Comparison of ENCODE assay signal across 1 cellular context in genomic region chr4:121869841-121870822, GRCh38.
TF ChIP-seq lines count a peak whose summit lies in the region.

A gene with protein sequence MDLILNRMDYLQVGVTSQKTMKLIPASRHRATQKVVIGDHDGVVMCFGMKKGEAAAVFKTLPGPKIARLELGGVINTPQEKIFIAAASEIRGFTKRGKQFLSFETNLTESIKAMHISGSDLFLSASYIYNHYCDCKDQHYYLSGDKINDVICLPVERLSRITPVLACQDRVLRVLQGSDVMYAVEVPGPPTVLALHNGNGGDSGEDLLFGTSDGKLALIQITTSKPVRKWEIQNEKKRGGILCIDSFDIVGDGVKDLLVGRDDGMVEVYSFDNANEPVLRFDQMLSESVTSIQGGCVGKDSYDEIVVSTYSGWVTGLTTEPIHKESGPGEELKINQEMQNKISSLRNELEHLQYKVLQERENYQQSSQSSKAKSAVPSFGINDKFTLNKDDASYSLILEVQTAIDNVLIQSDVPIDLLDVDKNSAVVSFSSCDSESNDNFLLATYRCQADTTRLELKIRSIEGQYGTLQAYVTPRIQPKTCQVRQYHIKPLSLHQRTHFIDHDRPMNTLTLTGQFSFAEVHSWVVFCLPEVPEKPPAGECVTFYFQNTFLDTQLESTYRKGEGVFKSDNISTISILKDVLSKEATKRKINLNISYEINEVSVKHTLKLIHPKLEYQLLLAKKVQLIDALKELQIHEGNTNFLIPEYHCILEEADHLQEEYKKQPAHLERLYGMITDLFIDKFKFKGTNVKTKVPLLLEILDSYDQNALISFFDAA (minus strand): TSS chr4:121870474. CDS start chr4:121870313, 161 bp downstream.

TF ChIP-seq in HepG2, 621 proteins besides CTCF, POLR2A, EP300 and RAD21 (continued from another document and continues in another):
- TF ChIP-seq, protein P1, sequence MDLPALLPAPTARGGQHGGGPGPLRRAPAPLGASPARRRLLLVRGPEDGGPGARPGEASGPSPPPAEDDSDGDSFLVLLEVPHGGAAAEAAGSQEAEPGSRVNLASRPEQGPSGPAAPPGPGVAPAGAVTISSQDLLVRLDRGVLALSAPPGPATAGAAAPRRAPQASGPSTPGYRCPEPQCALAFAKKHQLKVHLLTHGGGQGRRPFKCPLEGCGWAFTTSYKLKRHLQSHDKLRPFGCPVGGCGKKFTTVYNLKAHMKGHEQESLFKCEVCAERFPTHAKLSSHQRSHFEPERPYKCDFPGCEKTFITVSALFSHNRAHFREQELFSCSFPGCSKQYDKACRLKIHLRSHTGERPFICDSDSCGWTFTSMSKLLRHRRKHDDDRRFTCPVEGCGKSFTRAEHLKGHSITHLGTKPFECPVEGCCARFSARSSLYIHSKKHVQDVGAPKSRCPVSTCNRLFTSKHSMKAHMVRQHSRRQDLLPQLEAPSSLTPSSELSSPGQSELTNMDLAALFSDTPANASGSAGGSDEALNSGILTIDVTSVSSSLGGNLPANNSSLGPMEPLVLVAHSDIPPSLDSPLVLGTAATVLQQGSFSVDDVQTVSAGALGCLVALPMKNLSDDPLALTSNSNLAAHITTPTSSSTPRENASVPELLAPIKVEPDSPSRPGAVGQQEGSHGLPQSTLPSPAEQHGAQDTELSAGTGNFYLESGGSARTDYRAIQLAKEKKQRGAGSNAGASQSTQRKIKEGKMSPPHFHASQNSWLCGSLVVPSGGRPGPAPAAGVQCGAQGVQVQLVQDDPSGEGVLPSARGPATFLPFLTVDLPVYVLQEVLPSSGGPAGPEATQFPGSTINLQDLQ (CRISPR knock-in tag; IDR thresholded peaks at IDR 0.05) = no peak; the same call in 1 of the 2 replicates
- TF ChIP-seq ZNF205 (CRISPR knock-in tag; IDR thresholded peaks at IDR 0.05) (no peak), ZNF468 (CRISPR knock-in tag; IDR thresholded peaks at IDR 0.05) (no peak), ZSCAN29 (CRISPR knock-in tag; conservative IDR thresholded peaks at IDR 0.05) (0 out of 2 replicates have a peak, but pooled peaks have one; percentile 43), RFX3 (CRISPR knock-in tag; IDR thresholded peaks at IDR 0.05) (peak; percentile 25; the same call in 1 of the 2 replicates), YEATS2 (CRISPR knock-in tag; IDR thresholded peaks at IDR 0.05; ENCODE audit: borderline replicate concordance) (peak; percentile 48; the same call in 1 of the 2 replicates), YY1 (IDR thresholded peaks at IDR 0.05; ENCODE audit: insufficient read depth, insufficient replicate concordance, low read depth, low read length) (peak; percentile 57), RAD51 (IDR thresholded peaks at IDR 0.05; ENCODE audit: borderline replicate concordance) (no peak), ZNF816 (CRISPR knock-in tag; IDR thresholded peaks at IDR 0.05; ENCODE audit: borderline replicate concordance) (0 out of 2 replicates have a peak, but pooled peaks have one; percentile 66), SIX4 (CRISPR knock-in tag; IDR thresholded peaks at IDR 0.05) (peak; percentile 37; the same call in 1 of the 2 replicates), ZNF713 (CRISPR knock-in tag; IDR thresholded peaks at IDR 0.05) (peak; percentile 68; the same call in 1 of the 2 replicates), ZNF598 (CRISPR knock-in tag; IDR thresholded peaks at IDR 0.05; ENCODE audit: borderline replicate concordance) (0 out of 2 replicates have a peak, but pooled peaks have one; percentile 50), ARID4A (CRISPR knock-in tag; IDR thresholded peaks at IDR 0.05; ENCODE audit: borderline replicate concordance) (peak; percentile 77; the same call in 1 of the 2 replicates), SAP130 (CRISPR knock-in tag; IDR thresholded peaks at IDR 0.05; ENCODE audit: low read depth) (peak; percentile 77), ZNF24 (IDR thresholded peaks at IDR 0.05) (no peak), ZEB1 (IDR thresholded peaks at IDR 0.05; ENCODE audit: insufficient replicate concordance, low read depth) (no peak), ASH2L (IDR thresholded peaks at IDR 0.05; ENCODE audit: insufficient read length, low read depth, low read length) (peak; percentile 70), ARNT2 (CRISPR knock-in tag; IDR thresholded peaks at IDR 0.05; ENCODE audit: low read depth) (peak; percentile 71; the same call in 1 of the 2 replicates), ZNF274 (CRISPR knock-in tag; IDR thresholded peaks at IDR 0.05) (peak; percentile 58; the same call in 1 of the 2 replicates), KLF16 (CRISPR knock-in tag; IDR thresholded peaks at IDR 0.05) (peak in 1 of 2 experiments; percentile 30; a peak in 1 of 4 replicates), ZNF564 (CRISPR knock-in tag; IDR thresholded peaks at IDR 0.05) (0 out of 2 replicates have a peak, but pooled peaks have one; percentile 24), ZMYM4 (CRISPR knock-in tag; IDR thresholded peaks at IDR 0.05) (peak; percentile 81; the same call in 1 of the 2 replicates), RFX1 (IDR thresholded peaks at IDR 0.05) (peak; percentile 32; the same call in 1 of the 2 replicates), PRDM4 (CRISPR knock-in tag; IDR thresholded peaks at IDR 0.05; ENCODE audit: borderline replicate concordance) (peak; percentile 27; the same call in 1 of the 2 replicates), ZNF350 (CRISPR knock-in tag; IDR thresholded peaks at IDR 0.05; ENCODE audit: borderline replicate concordance, low read depth) (peak; percentile 74; the same call in 1 of the 2 replicates), ZNF883 (CRISPR knock-in tag; IDR thresholded peaks at IDR 0.05; ENCODE audit: not compliant biosample characterization) (peak; percentile 79), THAP11 (CRISPR knock-in tag; IDR thresholded peaks at IDR 0.05) (peak; percentile 56; the same call in 1 of the 2 replicates), ZNF296 (CRISPR knock-in tag; conservative IDR thresholded peaks at IDR 0.05) (0 out of 2 replicates have a peak, but pooled peaks have one; percentile 51), PHF20 (CRISPR knock-in tag; IDR thresholded peaks at IDR 0.05) (peak; percentile 59), CREM (IDR thresholded peaks at IDR 0.05) (peak; percentile 81), CREM (CRISPR knock-in tag; IDR thresholded peaks at IDR 0.05) (no peak), SPEN (CRISPR knock-in tag; IDR thresholded peaks at IDR 0.05; ENCODE audit: low read depth) (peak; percentile 62; the same call in 1 of the 2 replicates), NR2C2 (CRISPR knock-in tag; IDR thresholded peaks at IDR 0.05; ENCODE audit: borderline replicate concordance) (peak; percentile 44; the same call in 1 of the 2 replicates), ATF1 (CRISPR knock-in tag; IDR thresholded peaks at IDR 0.05) (peak; percentile 88), GATAD1 (CRISPR knock-in tag; IDR thresholded peaks at IDR 0.05) (peak; percentile 60), KDM1A (CRISPR knock-in tag; IDR thresholded peaks at IDR 0.05) (no peak), MAZ (IDR thresholded peaks at IDR 0.05; ENCODE audit: borderline replicate concordance, low read depth, low read length) (0 out of 2 replicates have a peak, but pooled peaks have one; percentile 24), MAZ (CRISPR knock-in tag; IDR thresholded peaks at IDR 0.05; ENCODE audit: low read depth) (no peak), ZBTB21 (CRISPR knock-in tag; IDR thresholded peaks at IDR 0.05) (peak; percentile 42; the same call in 1 of the 2 replicates), ZNF747 (CRISPR knock-in tag; IDR thresholded peaks at IDR 0.05; ENCODE audit: borderline replicate concordance) (peak; percentile 55; the same call in 1 of the 2 replicates)
- TF ChIP-seq, protein P2, sequence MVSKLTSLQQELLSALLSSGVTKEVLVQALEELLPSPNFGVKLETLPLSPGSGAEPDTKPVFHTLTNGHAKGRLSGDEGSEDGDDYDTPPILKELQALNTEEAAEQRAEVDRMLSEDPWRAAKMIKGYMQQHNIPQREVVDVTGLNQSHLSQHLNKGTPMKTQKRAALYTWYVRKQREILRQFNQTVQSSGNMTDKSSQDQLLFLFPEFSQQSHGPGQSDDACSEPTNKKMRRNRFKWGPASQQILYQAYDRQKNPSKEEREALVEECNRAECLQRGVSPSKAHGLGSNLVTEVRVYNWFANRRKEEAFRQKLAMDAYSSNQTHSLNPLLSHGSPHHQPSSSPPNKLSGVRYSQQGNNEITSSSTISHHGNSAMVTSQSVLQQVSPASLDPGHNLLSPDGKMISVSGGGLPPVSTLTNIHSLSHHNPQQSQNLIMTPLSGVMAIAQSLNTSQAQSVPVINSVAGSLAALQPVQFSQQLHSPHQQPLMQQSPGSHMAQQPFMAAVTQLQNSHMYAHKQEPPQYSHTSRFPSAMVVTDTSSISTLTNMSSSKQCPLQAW (CRISPR knock-in tag; IDR thresholded peaks at IDR 0.05) = peak; percentile 43; the same call in 1 of the 2 replicates
- TF ChIP-seq, protein P3, sequence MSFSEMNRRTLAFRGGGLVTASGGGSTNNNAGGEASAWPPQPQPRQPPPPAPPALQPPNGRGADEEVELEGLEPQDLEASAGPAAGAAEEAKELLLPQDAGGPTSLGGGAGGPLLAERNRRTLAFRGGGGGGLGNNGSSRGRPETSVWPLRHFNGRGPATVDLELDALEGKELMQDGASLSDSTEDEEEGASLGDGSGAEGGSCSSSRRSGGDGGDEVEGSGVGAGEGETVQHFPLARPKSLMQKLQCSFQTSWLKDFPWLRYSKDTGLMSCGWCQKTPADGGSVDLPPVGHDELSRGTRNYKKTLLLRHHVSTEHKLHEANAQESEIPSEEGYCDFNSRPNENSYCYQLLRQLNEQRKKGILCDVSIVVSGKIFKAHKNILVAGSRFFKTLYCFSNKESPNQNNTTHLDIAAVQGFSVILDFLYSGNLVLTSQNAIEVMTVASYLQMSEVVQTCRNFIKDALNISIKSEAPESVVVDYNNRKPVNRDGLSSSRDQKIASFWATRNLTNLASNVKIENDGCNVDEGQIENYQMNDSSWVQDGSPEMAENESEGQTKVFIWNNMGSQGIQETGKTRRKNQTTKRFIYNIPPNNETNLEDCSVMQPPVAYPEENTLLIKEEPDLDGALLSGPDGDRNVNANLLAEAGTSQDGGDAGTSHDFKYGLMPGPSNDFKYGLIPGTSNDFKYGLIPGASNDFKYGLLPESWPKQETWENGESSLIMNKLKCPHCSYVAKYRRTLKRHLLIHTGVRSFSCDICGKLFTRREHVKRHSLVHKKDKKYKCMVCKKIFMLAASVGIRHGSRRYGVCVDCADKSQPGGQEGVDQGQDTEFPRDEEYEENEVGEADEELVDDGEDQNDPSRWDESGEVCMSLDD (CRISPR knock-in tag; IDR thresholded peaks at IDR 0.05; ENCODE audit: borderline replicate concordance) = peak; percentile 52; the same call in 1 of the 2 replicates
- TF ChIP-seq, protein P4, sequence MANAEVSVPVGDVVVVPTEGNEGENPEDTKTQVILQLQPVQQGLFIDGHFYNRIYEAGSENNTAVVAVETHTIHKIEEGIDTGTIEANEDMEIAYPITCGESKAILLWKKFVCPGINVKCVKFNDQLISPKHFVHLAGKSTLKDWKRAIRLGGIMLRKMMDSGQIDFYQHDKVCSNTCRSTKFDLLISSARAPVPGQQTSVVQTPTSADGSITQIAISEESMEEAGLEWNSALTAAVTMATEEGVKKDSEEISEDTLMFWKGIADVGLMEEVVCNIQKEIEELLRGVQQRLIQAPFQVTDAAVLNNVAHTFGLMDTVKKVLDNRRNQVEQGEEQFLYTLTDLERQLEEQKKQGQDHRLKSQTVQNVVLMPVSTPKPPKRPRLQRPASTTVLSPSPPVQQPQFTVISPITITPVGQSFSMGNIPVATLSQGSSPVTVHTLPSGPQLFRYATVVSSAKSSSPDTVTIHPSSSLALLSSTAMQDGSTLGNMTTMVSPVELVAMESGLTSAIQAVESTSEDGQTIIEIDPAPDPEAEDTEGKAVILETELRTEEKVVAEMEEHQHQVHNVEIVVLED (CRISPR knock-in tag; IDR thresholded peaks at IDR 0.05; ENCODE audit: borderline replicate concordance) = peak; percentile 95
- TF ChIP-seq, protein P5, sequence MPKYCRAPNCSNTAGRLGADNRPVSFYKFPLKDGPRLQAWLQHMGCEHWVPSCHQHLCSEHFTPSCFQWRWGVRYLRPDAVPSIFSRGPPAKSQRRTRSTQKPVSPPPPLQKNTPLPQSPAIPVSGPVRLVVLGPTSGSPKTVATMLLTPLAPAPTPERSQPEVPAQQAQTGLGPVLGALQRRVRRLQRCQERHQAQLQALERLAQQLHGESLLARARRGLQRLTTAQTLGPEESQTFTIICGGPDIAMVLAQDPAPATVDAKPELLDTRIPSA (CRISPR knock-in tag; IDR thresholded peaks at IDR 0.05; ENCODE audit: borderline replicate concordance) = no peak
